ENCODE assay signal across 1 cellular context in genomic region chr12:115313929-115314328, GRCh38.
TF ChIP-seq lines count a peak whose summit lies in the region.

No MANE protein-coding gene starts in this region.

TF ChIP-seq in IMR-90, 13 proteins besides CTCF, POLR2A, EP300 and RAD21 (continued from another document):
- TF ChIP-seq CEBPB (IDR thresholded peaks at IDR 0.05; ENCODE audit: low read depth, low read length) (0 out of 2 replicates have a peak, but pooled peaks have one; percentile 7), NFE2L2 (IDR thresholded peaks at IDR 0.05; ENCODE audit: low read depth, low read length) (no peak), RFX5 (IDR thresholded peaks at IDR 0.05; ENCODE audit: low read depth, low read length) (no peak), SMC3 (IDR thresholded peaks at IDR 0.05; ENCODE audit: low read depth, low read length) (no peak), USF2 (IDR thresholded peaks at IDR 0.05; ENCODE audit: low read depth, low read length) (0 out of 2 replicates have a peak, but pooled peaks have one; percentile 4), ELK1 (IDR thresholded peaks at IDR 0.05; ENCODE audit: borderline replicate concordance, low read depth, low read length) (no peak), MAZ (IDR thresholded peaks at IDR 0.05; ENCODE audit: borderline replicate concordance, low read depth, low read length) (no peak), RCOR1 (IDR thresholded peaks at IDR 0.05; ENCODE audit: insufficient replicate concordance, low read length) (peak; percentile 43), MAFK (IDR thresholded peaks at IDR 0.05; ENCODE audit: low read depth, low read length) (no peak), BHLHE40 (IDR thresholded peaks at IDR 0.05; ENCODE audit: low read depth, low read length) (peak; percentile 98), FOS (IDR thresholded peaks at IDR 0.05; ENCODE audit: low read depth, low read length) (peak; percentile 26; the same call in 1 of the 2 replicates), CHD1 (IDR thresholded peaks at IDR 0.05; ENCODE audit: low read depth, low read length) (0 out of 2 replicates have a peak, but pooled peaks have one; percentile 40)
